ENCODE assay signal across 21 cellular contexts in the genomic region with DNA sequence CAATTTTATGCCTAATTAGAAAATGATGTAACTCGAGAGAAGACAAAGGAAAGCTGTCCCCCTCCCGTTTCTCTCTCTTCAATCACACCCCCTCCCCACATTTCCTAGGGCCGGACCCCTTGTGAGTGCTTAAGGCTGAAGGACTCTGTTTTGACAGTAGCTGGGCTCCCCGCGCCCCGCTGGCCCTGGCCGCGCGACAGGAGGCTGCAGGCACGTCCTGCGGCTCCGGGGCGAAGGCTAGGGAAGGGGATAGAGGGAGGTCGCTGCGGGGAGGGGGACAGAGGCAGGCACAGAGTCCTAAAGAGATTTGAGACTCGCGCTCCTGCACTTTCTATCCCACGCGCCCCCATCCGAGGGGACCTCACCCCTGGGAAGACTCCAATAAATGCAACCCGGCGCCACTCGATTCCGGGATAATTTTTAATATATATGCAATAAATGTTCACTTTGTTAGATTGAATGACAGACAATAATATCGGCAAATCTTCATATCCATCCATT.
"Had no signal": no experiment of that assay in that cellular context is flagged by ENCODE, and none has a peak within 500 bp of the region (broad histone marks: within the 10 kb centered on the region; RNA-seq: fewer than 3 reads in every experiment).

No MANE protein-coding gene starts in this region.

- H3K27ac ChIP-seq: ascending aorta, dorsolateral prefrontal cortex, esophagus squamous epithelium, psoas muscle, suprapubic skin, upper lobe of right lung, VCaP had no signal

- H3K4me3 ChIP-seq: ascending aorta, dorsolateral prefrontal cortex, esophagus squamous epithelium, lung, psoas muscle, suprapubic skin, upper lobe of right lung had no signal

- DNase-seq: activated CD4-positive, alpha-beta T cell treated with anti-CD3 and anti-CD28 coated beads for 4 hours; activated CD8-positive, alpha-beta memory T cell treated with anti-CD3 and anti-CD28 coated beads, Interleukin-2, amount 50 U/mL, for 48 hours; activated CD8-positive, alpha-beta T cell treated with anti-CD3 and anti-CD28 coated beads, Interleukin-2, amount 10 ng/mL, durations not matched to agents 7 days and 5 days; activated naive CD4-positive, alpha-beta T cell; activated naive CD8-positive, alpha-beta T cell treated with anti-CD3 and anti-CD28 coated beads, Interleukin-2, amount 50 U/mL, for 24 hours; dorsolateral prefrontal cortex; esophagus squamous epithelium; foreskin fibroblast; head of caudate nucleus; naive B cell; stimulated activated CD4-positive, alpha-beta T cell treated with anti-CD3 and anti-CD28 coated beads, Interleukin-4, amount 100 ng/mL, for 1 hour; stimulated activated CD8-positive, alpha-beta memory T cell treated with anti-CD3 and anti-CD28 coated beads, Interleukin-4, amount 100 ng/mL, for 48 hours; stimulated activated naive CD8-positive, alpha-beta T cell treated with anti-CD3 and anti-CD28 coated beads, Interleukin-15, Interleukin-2, amounts not matched to agents 100 U/mL and 50 U/mL, for 24 hours; T-cell; T1000; upper lobe of right lung had no signal

- H3K27ac Mint-ChIP-seq: activated CD8-positive, alpha-beta T cell treated with anti-CD3 and anti-CD28 coated beads, Interleukin-2, amount 10 ng/mL, durations not matched to agents 7 days and 5 days; activated naive CD8-positive, alpha-beta T cell treated with anti-CD3 and anti-CD28 coated beads, Interleukin-2, amount 50 U/mL, for 24 hours; T-cell had no signal

- ATAC-seq: activated CD8-positive, alpha-beta T cell treated with anti-CD3 and anti-CD28 coated beads, Interleukin-2, amount 10 ng/mL, durations not matched to agents 7 days and 5 days; activated naive CD8-positive, alpha-beta T cell treated with anti-CD3 and anti-CD28 coated beads, Interleukin-2, amount 50 U/mL, for 24 hours; psoas muscle; stimulated activated naive CD8-positive, alpha-beta T cell treated with anti-CD3 and anti-CD28 coated beads, Interleukin-15, Interleukin-2, amounts not matched to agents 100 U/mL and 50 U/mL, for 24 hours; T-cell; upper lobe of right lung had no signal

- H3K36me3 ChIP-seq: ascending aorta, esophagus squamous epithelium, suprapubic skin, upper lobe of right lung had no signal

- H3K9me3 Mint-ChIP-seq: activated naive CD8-positive, alpha-beta T cell treated with anti-CD3 and anti-CD28 coated beads, Interleukin-2, amount 50 U/mL, for 24 hours; T-cell had no signal

- H3K4me3 Mint-ChIP-seq: activated CD8-positive, alpha-beta T cell treated with anti-CD3 and anti-CD28 coated beads, Interleukin-2, amount 10 ng/mL, durations not matched to agents 7 days and 5 days; activated naive CD8-positive, alpha-beta T cell treated with anti-CD3 and anti-CD28 coated beads, Interleukin-2, amount 50 U/mL, for 24 hours had no signal

- H3K36me3 Mint-ChIP-seq: naive B cell, T-cell had no signal
